16 cellular contexts compared by ENCODE assay signal in genomic region chr15:49904296-49904695, GRCh38.
"Had no signal": no experiment of that assay in that cellular context is flagged by ENCODE, and none has a peak within 500 bp of the region (broad histone marks: within the 10 kb centered on the region; RNA-seq: fewer than 3 reads in every experiment).

No MANE protein-coding gene starts in this region.

- H3K4me1 ChIP-seq: upper lobe of right lung had no signal

- H3K9me3 ChIP-seq: mucosa of descending colon, SJCRH30, upper lobe of right lung had no signal

- H3K9me3 Mint-ChIP-seq: activated naive CD8-positive, alpha-beta T cell treated with anti-CD3 and anti-CD28 coated beads, Interleukin-2, amount 10 ng/mL, durations not matched to agents 7 days and 5 days had no signal

- H3K4me3 ChIP-seq: lung, mucosa of descending colon, SJCRH30, upper lobe of right lung had no signal

- H3K27me3 ChIP-seq: SJCRH30, upper lobe of right lung had no signal

- H3K27ac Mint-ChIP-seq: activated CD8-positive, alpha-beta T cell treated with anti-CD3 and anti-CD28 coated beads, Interleukin-2, amount 10 ng/mL, durations not matched to agents 7 days and 5 days; activated naive CD8-positive, alpha-beta T cell treated with anti-CD3 and anti-CD28 coated beads, Interleukin-2, amount 10 ng/mL, durations not matched to agents 7 days and 5 days; naive thymus-derived CD8-positive, alpha-beta T cell had no signal

- H3K4me3 Mint-ChIP-seq: activated CD8-positive, alpha-beta T cell treated with anti-CD3 and anti-CD28 coated beads, Interleukin-2, amount 10 ng/mL, durations not matched to agents 7 days and 5 days; activated naive CD8-positive, alpha-beta T cell treated with anti-CD3 and anti-CD28 coated beads, Interleukin-2, amount 10 ng/mL, durations not matched to agents 7 days and 5 days; naive thymus-derived CD8-positive, alpha-beta T cell had no signal

- ATAC-seq: activated CD8-positive, alpha-beta T cell treated with anti-CD3 and anti-CD28 coated beads, Interleukin-2, amount 10 ng/mL, durations not matched to agents 7 days and 5 days; mucosa of descending colon; naive thymus-derived CD8-positive, alpha-beta T cell; upper lobe of right lung had no signal

- H3K36me3 ChIP-seq: SJCRH30, upper lobe of right lung had no signal

- H3K27ac ChIP-seq: epithelial cell of prostate, upper lobe of right lung, VCaP had no signal

- DNase-seq: activated CD4-positive, alpha-beta T cell treated with anti-CD3 and anti-CD28 coated beads for 4 hours; activated CD8-positive, alpha-beta memory T cell treated with anti-CD3 and anti-CD28 coated beads, Interleukin-2, amount 50 U/mL, for 48 hours; activated CD8-positive, alpha-beta T cell treated with anti-CD3 and anti-CD28 coated beads, Interleukin-2, amount 10 ng/mL, durations not matched to agents 7 days and 5 days; activated naive CD8-positive, alpha-beta T cell treated with anti-CD3 and anti-CD28 coated beads, Interleukin-2, amount 10 ng/mL, durations not matched to agents 7 days and 5 days; caudate nucleus; cortex of kidney; effector memory CD4-positive, alpha-beta T cell; kidney glomerular epithelial cell; mucosa of descending colon; naive thymus-derived CD8-positive, alpha-beta T cell; SJCRH30; T1000; upper lobe of right lung had no signal
